22 cellular contexts compared by ENCODE assay signal in the genomic region with DNA sequence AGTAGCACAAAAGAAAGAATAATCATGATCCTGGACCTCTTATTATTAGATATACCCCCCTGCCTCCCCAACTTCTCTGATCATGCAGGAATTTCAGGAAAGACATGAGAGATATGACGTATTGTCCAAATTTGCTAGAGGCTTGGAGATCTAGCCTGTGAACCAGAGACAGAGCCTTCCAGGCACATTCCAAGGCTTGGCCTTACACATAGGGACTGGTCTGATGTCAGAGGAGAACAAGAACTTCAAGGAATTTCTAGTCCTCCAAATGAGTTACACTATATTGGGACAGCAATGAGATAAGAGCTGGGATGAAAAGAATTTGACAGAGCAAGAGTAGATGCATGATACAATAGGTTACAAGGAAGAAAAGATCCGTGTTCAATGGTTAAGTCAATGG.
DNase-seq lines count a peak whose midpoint lies in the region; ATAC-seq, FAIRE-seq and TF ChIP-seq lines count a peak whose summit lies in the region.
"Had no signal": no experiment of that assay in that cellular context is flagged by ENCODE, and none has a peak within 500 bp of the region (broad histone marks: within the 10 kb centered on the region; RNA-seq: fewer than 3 reads in every experiment).

No MANE protein-coding gene starts in this region.

- H4K5ac ChIP-seq in mesendoderm (ENCODE audit: low read length), result no peak overlapping the region

- no CpG with 5 or more reads among the region's 2 CpGs for WGBS in mesendoderm (ENCODE audit: extremely low coverage, insufficient coverage, low lambda C conversion rate)

- no peak for FAIRE-seq in endothelial cell of umbilical vein (lab: Jason Lieb, UNC)
- FAIRE-seq: A549, G401.6, GM12891, GM18507 had no signal

- H4K20me1 ChIP-seq in endothelial cell of umbilical vein (replicated peaks; ENCODE audit: control insufficient read depth, extremely low read depth, insufficient read depth, low read length), result no peaks in the 10 kb centered on the region
- H4K20me1 ChIP-seq: BLaER1 treated with 17β-estradiol and CSF1 and Interleukin-3, amounts not matched to agents 10 nM and 100 nM had no signal

- H2AK5ac ChIP-seq in mesendoderm (ENCODE audit: low read length), result no peak overlapping the region

- H4K8ac ChIP-seq in mesendoderm (ENCODE audit: low read depth, low read length), result no peak overlapping the region

- dilution Hi-C loops in endothelial cell of umbilical vein (cut with MboI; ENCODE audit: extremely low pct_ligation_motif_present, low sequenced_read_pairs), result no loop called here

- H3K27ac Mint-ChIP-seq in Caco-2 (ENCODE audit: unreplicated experiment), result peak overlapping the region; percentile 22
- H3K27ac Mint-ChIP-seq: B cell; CD4-positive, alpha-beta T cell; CD8-positive, alpha-beta T cell had no signal

- no peaks in the 10 kb centered on the region for H3K27me3 Mint-ChIP-seq in Caco-2 (ENCODE audit: insufficient read depth, unreplicated experiment)
- H3K27me3 Mint-ChIP-seq: B cell; CD4-positive, alpha-beta T cell had no signal

- H3K9me1 ChIP-seq in endothelial cell of umbilical vein (replicated peaks; ENCODE audit: control insufficient read depth, extremely low read depth, insufficient read depth, low read length), result no peaks in the 10 kb centered on the region

- BruUV-seq in Caco-2 (replicated peaks; lab: Mats Ljungman, UMichigan) (no TSS peak), endothelial cell of umbilical vein (replicated peaks; lab: Mats Ljungman, UMichigan) (no TSS peak)

- CTCF ChIA-PET in Caco-2 (lab: Charles Lee) (no interaction called here), endothelial cell of umbilical vein (lab: Charles Lee) (no interaction called here)

- no peak overlapping the region for H2BK5ac ChIP-seq in mesendoderm (ENCODE audit: low read length)

- H3K27me3 ChIP-seq in Caco-2 (replicated peaks; ENCODE audit: control insufficient read depth, insufficient read depth, low read length), result no peaks in the 10 kb centered on the region
- no peaks in the 10 kb centered on the region for H3K27me3 ChIP-seq in endothelial cell of umbilical vein (ENCODE audit: control insufficient read depth in 2 of 2, insufficient read depth in 2 of 2, low read length in 2 of 2)
- H3K27me3 ChIP-seq in mesendoderm (ENCODE audit: insufficient read depth, low read length, poor library complexity), result no peaks in the 10 kb centered on the region
- H3K27me3 ChIP-seq: BLaER1 treated with 17β-estradiol and CSF1 and Interleukin-3, amounts not matched to agents 10 nM and 100 nM had no signal

- H3K18ac ChIP-seq in mesendoderm (ENCODE audit: low read length), result no peak overlapping the region

- peak overlapping the region; percentile 91 for H3K27ac ChIP-seq in endothelial cell of umbilical vein (ENCODE audit: insufficient read depth, low read depth, low read length)
- H3K27ac ChIP-seq in mesendoderm (ENCODE audit: low read depth, low read length), result no peak overlapping the region
- H3K27ac ChIP-seq: 22Rv1; A549; BLaER1 treated with 17β-estradiol and CSF1 and Interleukin-3, amounts not matched to agents 10 nM and 100 nM; C4-2B had no signal

- no peaks in the 10 kb centered on the region for H3K36me3 ChIP-seq in Caco-2 (ENCODE audit: control insufficient read depth, insufficient read depth, low read length)
- H3K36me3 ChIP-seq in endothelial cell of umbilical vein (ENCODE audit: control insufficient read depth in 2 of 2, extremely low read depth in 1 of 2, insufficient read depth in 2 of 2, low read length in 2 of 2), result no peaks in the 10 kb centered on the region
- no peaks in the 10 kb centered on the region for H3K36me3 ChIP-seq in mesendoderm (ENCODE audit: control insufficient read depth, insufficient read depth, low read length)
- H3K36me3 ChIP-seq: BLaER1 treated with 17β-estradiol and CSF1 and Interleukin-3, amounts not matched to agents 10 nM and 100 nM had no signal

- peak overlapping the region; percentile 74 for H2BK15ac ChIP-seq in mesendoderm (replicated peaks; ENCODE audit: low read depth)

- H3K4ac ChIP-seq in mesendoderm (ENCODE audit: low read depth, low read length), result no peak overlapping the region

- H3K79me1 ChIP-seq in mesendoderm (ENCODE audit: low read length), result no peaks in the 10 kb centered on the region

- TF ChIP-seq CTCF in Caco-2 (IDR thresholded peaks at IDR 0.05; ENCODE audit: insufficient read depth in 1 of 2, low read depth in 1 of 2, low read length in 1 of 2, severe bottlenecking in 1 of 2, unreplicated experiment in 1 of 2) (no peak), endothelial cell of umbilical vein (IDR thresholded peaks at IDR 0.05; ENCODE audit: extremely low read depth in 1 of 2, insufficient read depth in 1 of 2, low read depth in 1 of 2, low read length in 2 of 2) (no peak)

- H3K79me2 ChIP-seq in endothelial cell of umbilical vein (ENCODE audit: control insufficient read depth, insufficient read depth, low read length), result no peaks in the 10 kb centered on the region
- H3K79me2 ChIP-seq in mesendoderm (ENCODE audit: control insufficient read depth, insufficient read depth, low read length), result no peaks in the 10 kb centered on the region

- H3K9ac ChIP-seq in endothelial cell of umbilical vein (replicated peaks; ENCODE audit: extremely low read depth, insufficient read depth, low read length) (no peak overlapping the region), mesendoderm (ENCODE audit: low read length) (no peak overlapping the region)
- H3K9ac ChIP-seq: BLaER1 treated with 17β-estradiol and CSF1 and Interleukin-3, amounts not matched to agents 10 nM and 100 nM had no signal

- no peak overlapping the region for H3K23ac ChIP-seq in mesendoderm (ENCODE audit: low read length)

- H3K9me3 ChIP-seq in Caco-2 (no peaks in the 10 kb centered on the region), endothelial cell of umbilical vein (replicated peaks; ENCODE audit: control insufficient read depth, insufficient read depth, low read length) (no peaks in the 10 kb centered on the region)
- H3K9me3 ChIP-seq: A549; BLaER1 treated with 17β-estradiol and CSF1 and Interleukin-3, amounts not matched to agents 10 nM and 100 nM had no signal

- intact Hi-C loops in Caco-2 (cut with micrococcal nuclease; ENCODE audit: unreplicated experiment) (no loop called here), endothelial cell of umbilical vein (cut with micrococcal nuclease) (loop anchor here (2.0 kb wide), 1 partner anchor 141 kb away; no protein-coding TSS in a partner anchor)

- DNase-seq in Caco-2, result peak in 1 of 2 experiments; percentile 26
- DNase-seq in endothelial cell of umbilical vein (ENCODE audit: low read depth, low spot score), result no peak
- DNase-seq in mesendoderm, result peak; percentile 3
- DNase-seq in DMS53 treated with DMSO at 0.1 percent for 48 hours (lab: John Stamatoyannopoulos, UW; ENCODE audit: unreplicated experiment), result no peak
- DNase-seq: AML-193; CD4-positive, alpha-beta T cell; CD8-positive, alpha-beta T cell; DMS 273 treated with DMSO at 0.1 percent for 48 hours; DMS153; DMS53; DMS79 treated with DMSO at 0.1 percent for 48 hours; GF-D8 had no signal

- no peak overlapping the region for H3K4me3 ChIP-seq in Caco-2 (ENCODE audit: low read depth, low read length)
- no peak overlapping the region for H3K4me3 ChIP-seq in endothelial cell of umbilical vein (replicated peaks in 1 of 3; ENCODE audit: insufficient read depth in 1 of 3, low read depth in 1 of 3, low read length in 3 of 3)
- no peak overlapping the region for H3K4me3 ChIP-seq in mesendoderm (ENCODE audit: low read length)
- H3K4me3 ChIP-seq: A549; BLaER1 treated with 17β-estradiol and CSF1 and Interleukin-3, amounts not matched to agents 10 nM and 100 nM had no signal

- peaks cover 6% of the 10 kb centered on the region; the same call in 1 of the 2 replicates for H3K4me1 ChIP-seq in Caco-2
- H3K4me1 ChIP-seq in endothelial cell of umbilical vein (ENCODE audit: control insufficient read depth, extremely low read depth, insufficient read depth, low read length), result peaks cover 27% of the 10 kb centered on the region
- no peaks in the 10 kb centered on the region for H3K4me1 ChIP-seq in mesendoderm (ENCODE audit: control insufficient read depth, low read depth, low read length)
- H3K4me1 ChIP-seq: A549; BLaER1 treated with 17β-estradiol and CSF1 and Interleukin-3, amounts not matched to agents 10 nM and 100 nM had no signal

- H2BK120ac ChIP-seq in mesendoderm (ENCODE audit: low read depth, low read length), result no peak overlapping the region

- POLR2A ChIA-PET in Caco-2 (lab: Charles Lee) (no interaction called here), endothelial cell of umbilical vein (lab: Charles Lee) (no interaction called here)

- no peak overlapping the region for H3K56ac ChIP-seq in mesendoderm (ENCODE audit: low read length)

- H3K9me3 Mint-ChIP-seq in Caco-2 (ENCODE audit: unreplicated experiment), result no peaks in the 10 kb centered on the region

- TF ChIP-seq POLR2A in endothelial cell of umbilical vein (IDR thresholded peaks at IDR 0.05; ENCODE audit: low read depth, low read length), result no peak
- TF ChIP-seq POLR2A in GM18505 (IDR thresholded peaks at IDR 0.05; ENCODE audit: borderline replicate concordance, extremely low read depth, insufficient read depth, insufficient read length), result no peak

- H3K4me3 Mint-ChIP-seq in Caco-2 (ENCODE audit: unreplicated experiment), result no peak overlapping the region
- H3K4me3 Mint-ChIP-seq: B cell; CD4-positive, alpha-beta T cell; CD8-positive, alpha-beta T cell had no signal

- H3K36me3 Mint-ChIP-seq in Caco-2 (ENCODE audit: insufficient read depth, unreplicated experiment), result no peaks in the 10 kb centered on the region
- H3K36me3 Mint-ChIP-seq: CD8-positive, alpha-beta T cell had no signal

- ATAC-seq in GM18907 (IDR thresholded peaks at IDR 0.05; ENCODE audit: unreplicated experiment) (no peak), GM18505 (IDR thresholded peaks at IDR 0.05; ENCODE audit: unreplicated experiment) (no peak)
- ATAC-seq: A549; CD8-positive, alpha-beta T cell had no signal

- H3K4me1 Mint-ChIP-seq in Caco-2 (ENCODE audit: low read depth, unreplicated experiment), result peaks cover 7% of the 10 kb centered on the region
- H3K4me1 Mint-ChIP-seq: B cell had no signal

- H3K4me2 ChIP-seq in endothelial cell of umbilical vein (ENCODE audit: insufficient read depth, low read length), result no peak overlapping the region
- H3K4me2 ChIP-seq in mesendoderm (ENCODE audit: low read length), result no peak overlapping the region
- H3K4me2 ChIP-seq: A549; BLaER1 treated with 17β-estradiol and CSF1 and Interleukin-3, amounts not matched to agents 10 nM and 100 nM had no signal

- no peak overlapping the region for H2AFZ ChIP-seq in endothelial cell of umbilical vein (ENCODE audit: low read depth, low read length)

TF ChIP-seq in endothelial cell of umbilical vein, 7 proteins besides CTCF, POLR2A, EP300 and RAD21 (continues in another document):
- TF ChIP-seq MYC (IDR thresholded peaks at IDR 0.05; ENCODE audit: low read depth, low read length) (no peak), POLR2AphosphoS5 (IDR thresholded peaks at IDR 0.05; ENCODE audit: insufficient read depth, low read depth, low read length) (no peak), EZH2 (IDR thresholded peaks at IDR 0.05; ENCODE audit: borderline replicate concordance, low read depth, low read length, severe bottlenecking) (no peak)
- TF ChIP-seq, protein P1, sequence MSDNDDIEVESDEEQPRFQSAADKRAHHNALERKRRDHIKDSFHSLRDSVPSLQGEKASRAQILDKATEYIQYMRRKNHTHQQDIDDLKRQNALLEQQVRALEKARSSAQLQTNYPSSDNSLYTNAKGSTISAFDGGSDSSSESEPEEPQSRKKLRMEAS (IDR thresholded peaks at IDR 0.05; ENCODE audit: insufficient read depth, insufficient read length), result no peak
